ENCODE assay signal across 10 cellular contexts in genomic region chr6:6300383-6300782, GRCh38. TPM values are rescaled to one million over a fixed set of nuclear protein-coding genes. Genes with fewer than 3 reads are reported as not detected.
"Had no signal": no experiment of that assay in that cellular context is flagged by ENCODE, and none has a peak within 500 bp of the region (broad histone marks: within the 10 kb centered on the region; RNA-seq: fewer than 3 reads in every experiment).

No MANE protein-coding gene starts in this region.

RNA-seq across cellular contexts. Expression of gene F13A1, which starts 20.1 kb away (rescaled TPM):
- total RNA-seq: activated CD4-positive, alpha-beta memory T cell treated with anti-CD3 and anti-CD28 coated beads for 36 hours; activated CD4-positive, alpha-beta memory T cell treated with anti-CD3 and anti-CD28 coated beads, Interleukin-2, amount 10 ng/mL, durations not matched to agents 7 days and 5 days; activated CD4-positive, alpha-beta T cell treated with anti-CD3 and anti-CD28 coated beads for 36 hours; activated CD4-positive, alpha-beta T cell treated with anti-CD3 and anti-CD28 coated beads, Interleukin-2, amount 10 ng/mL, durations not matched to agents 24 days and 14 days; activated CD4-positive, alpha-beta T cell treated with anti-CD3 and anti-CD28 coated beads, Interleukin-2, amount 10 ng/mL, durations not matched to agents 7 days and 5 days; activated CD8-positive, alpha-beta memory T cell treated with anti-CD3 and anti-CD28 coated beads for 36 hours; activated CD8-positive, alpha-beta memory T cell treated with anti-CD3 and anti-CD28 coated beads, Interleukin-2, amount 10 ng/mL, durations not matched to agents 7 days and 5 days; activated CD8-positive, alpha-beta T cell treated with anti-CD3 and anti-CD28 coated beads for 36 hours; activated CD8-positive, alpha-beta T cell treated with anti-CD3 and anti-CD28 coated beads, Interleukin-2, amount 10 ng/mL, durations not matched to agents 7 days and 5 days; T-helper 2 cell treated with Interferon-gamma antibody and Interleukin-4, amounts not matched to agents 100 ng/mL and 5 ng/mL, for 36 hours had no signal
